In genomic region chrX:20459410-20460350, GRCh38 we compare ENCODE assay signal across 29 cellular contexts.
DNase-seq lines count a peak whose midpoint lies in the region; ATAC-seq and TF ChIP-seq lines count a peak whose summit lies in the region.
"Had no signal": no experiment of that assay in that cellular context is flagged by ENCODE, and none has a peak within 500 bp of the region (broad histone marks: within the 10 kb centered on the region; RNA-seq: fewer than 3 reads in every experiment).

No MANE protein-coding gene starts in this region.

- POLR2A ChIA-PET in activated CD4-positive, alpha-beta memory T cell treated with anti-CD3 and anti-CD28 coated beads for 36 hours (lab: Charles Lee) = no interaction called here
- POLR2A ChIA-PET in activated CD4-positive, alpha-beta memory T cell treated with anti-CD3 and anti-CD28 coated beads, Interleukin-2, amount 10 ng/mL, durations not matched to agents 7 days and 5 days (lab: Charles Lee) = no interaction called here
- POLR2A ChIA-PET in CD8-positive, alpha-beta T cell (lab: Charles Lee) = no interaction called here
- POLR2A ChIA-PET in activated CD8-positive, alpha-beta T cell treated with anti-CD3 and anti-CD28 coated beads for 36 hours (lab: Charles Lee) = no interaction called here
- POLR2A ChIA-PET in PC-9 (lab: Charles Lee; ENCODE audit: unreplicated experiment) = no interaction called here
- POLR2A ChIA-PET in RWPE1 (lab: Yijun Ruan, JAX; ENCODE audit: low non-redundant PET) = no interaction called here

- H4K20me1 ChIP-seq in PC-9 (ENCODE audit: insufficient read depth) = no peaks in the 10 kb centered on the region

- H3K36me3 Mint-ChIP-seq in activated CD4-positive, alpha-beta memory T cell treated with anti-CD3 and anti-CD28 coated beads for 36 hours = peaks cover 1% of the 10 kb centered on the region
- H3K36me3 Mint-ChIP-seq in activated CD4-positive, alpha-beta memory T cell treated with anti-CD3 and anti-CD28 coated beads, Interleukin-2, amount 10 ng/mL, durations not matched to agents 7 days and 5 days (ENCODE audit: low read depth) = peaks cover 10% of the 10 kb centered on the region
- no peaks in the 10 kb centered on the region for H3K36me3 Mint-ChIP-seq in CD8-positive, alpha-beta T cell
- no peaks in the 10 kb centered on the region for H3K36me3 Mint-ChIP-seq in activated CD8-positive, alpha-beta T cell treated with anti-CD3 and anti-CD28 coated beads for 36 hours (ENCODE audit: low read depth)

- no peaks in the 10 kb centered on the region for H3K9me3 Mint-ChIP-seq in activated CD4-positive, alpha-beta memory T cell treated with anti-CD3 and anti-CD28 coated beads for 36 hours
- peaks cover 2% of the 10 kb centered on the region for H3K9me3 Mint-ChIP-seq in activated CD4-positive, alpha-beta memory T cell treated with anti-CD3 and anti-CD28 coated beads, Interleukin-2, amount 10 ng/mL, durations not matched to agents 7 days and 5 days
- no peaks in the 10 kb centered on the region for H3K9me3 Mint-ChIP-seq in CD8-positive, alpha-beta T cell
- H3K9me3 Mint-ChIP-seq in activated CD8-positive, alpha-beta T cell treated with anti-CD3 and anti-CD28 coated beads for 36 hours = no peaks in the 10 kb centered on the region

- H3K79me2 ChIP-seq in PC-9 (ENCODE audit: low read depth) = no peaks in the 10 kb centered on the region

- H3K27me3 Mint-ChIP-seq in activated CD4-positive, alpha-beta memory T cell treated with anti-CD3 and anti-CD28 coated beads for 36 hours = no peaks in the 10 kb centered on the region
- H3K27me3 Mint-ChIP-seq in activated CD4-positive, alpha-beta memory T cell treated with anti-CD3 and anti-CD28 coated beads, Interleukin-2, amount 10 ng/mL, durations not matched to agents 7 days and 5 days = peaks cover 10% of the 10 kb centered on the region
- no peaks in the 10 kb centered on the region for H3K27me3 Mint-ChIP-seq in CD8-positive, alpha-beta T cell (ENCODE audit: low read depth)
- no peaks in the 10 kb centered on the region for H3K27me3 Mint-ChIP-seq in activated CD8-positive, alpha-beta T cell treated with anti-CD3 and anti-CD28 coated beads for 36 hours

- BruUV-seq in PC-9 (replicated peaks; lab: Mats Ljungman, UMichigan) = no TSS peak

- no peak overlapping the region for H3K4me2 ChIP-seq in PC-9

- no peaks in the 10 kb centered on the region for H3K27me3 ChIP-seq in CD8-positive, alpha-beta T cell (ENCODE audit: insufficient read depth, low read length)
- no peaks in the 10 kb centered on the region for H3K27me3 ChIP-seq in PC-9 (ENCODE audit: insufficient read depth, low read depth)
- H3K27me3 ChIP-seq: BE2C, esophagus muscularis mucosa, ovary, SJCRH30, tibial artery, vagina had no signal

- DNase-seq in activated CD4-positive, alpha-beta memory T cell treated with anti-CD3 and anti-CD28 coated beads for 36 hours = peak; percentile 9
- DNase-seq in activated CD4-positive, alpha-beta memory T cell treated with anti-CD3 and anti-CD28 coated beads, Interleukin-2, amount 10 ng/mL, durations not matched to agents 7 days and 5 days = no peak
- no peak for DNase-seq in CD8-positive, alpha-beta T cell
- DNase-seq in activated CD8-positive, alpha-beta T cell treated with anti-CD3 and anti-CD28 coated beads for 36 hours = peak; percentile 64
- DNase-seq in stimulated activated CD8-positive, alpha-beta memory T cell treated with anti-CD3 and anti-CD28 coated beads, Interleukin-4, amount 100 ng/mL, for 48 hours = peak; percentile 23
- DNase-seq in PC-9 (no peak), RWPE1 (ENCODE audit: low spot score) (no peak)
- DNase-seq: ACHN, activated gamma-delta T cell treated with Interleukin-2 at 50 U/mL for 16 hours, amygdala, BE2C, DMS153, dorsolateral prefrontal cortex, foreskin fibroblast, Kasumi-1, NCI-H1417 treated with DMSO at 0.1 percent for 48 hours, NCI-H2029 treated with DMSO at 0.1 percent for 48 hours, NCI-H2227 treated with DMSO at 0.1 percent for 48 hours, ovary, SJCRH30, SW 1271, tibial artery, WERI-Rb-1 had no signal

- TF ChIP-seq CTCF in CD8-positive, alpha-beta T cell (IDR thresholded peaks at IDR 0.05) = no peak
- no peak for TF ChIP-seq CTCF in activated CD8-positive, alpha-beta T cell treated with anti-CD3 and anti-CD28 coated beads for 36 hours (IDR thresholded peaks at IDR 0.05)
- TF ChIP-seq CTCF in PC-9 (conservative IDR thresholded peaks at IDR 0.05) (no peak), RWPE1 (conservative IDR thresholded peaks at IDR 0.05; ENCODE audit: low read depth) (no peak)

- H3F3A ChIP-seq in PC-9 (ENCODE audit: insufficient read depth, low read depth) = no peaks in the 10 kb centered on the region

- H3K4me1 Mint-ChIP-seq in activated CD4-positive, alpha-beta memory T cell treated with anti-CD3 and anti-CD28 coated beads for 36 hours (ENCODE audit: low read depth) = peaks cover 28% of the 10 kb centered on the region
- peaks cover 30% of the 10 kb centered on the region for H3K4me1 Mint-ChIP-seq in activated CD4-positive, alpha-beta memory T cell treated with anti-CD3 and anti-CD28 coated beads, Interleukin-2, amount 10 ng/mL, durations not matched to agents 7 days and 5 days
- H3K4me1 Mint-ChIP-seq in CD8-positive, alpha-beta T cell (ENCODE audit: low read depth) = peaks cover 25% of the 10 kb centered on the region
- peaks cover 43% of the 10 kb centered on the region for H3K4me1 Mint-ChIP-seq in activated CD8-positive, alpha-beta T cell treated with anti-CD3 and anti-CD28 coated beads for 36 hours (ENCODE audit: low read depth)

- no peak overlapping the region for H3K4me3 ChIP-seq in CD8-positive, alpha-beta T cell (ENCODE audit: low read depth, low read length)
- H3K4me3 ChIP-seq in PC-9 = no peak overlapping the region
- H3K4me3 ChIP-seq: dorsolateral prefrontal cortex, esophagus muscularis mucosa, GM12878, ovary, SJCRH30, tibial artery, vagina had no signal

- CTCF ChIA-PET in activated CD4-positive, alpha-beta memory T cell treated with anti-CD3 and anti-CD28 coated beads for 36 hours (lab: Charles Lee) = no interaction called here
- CTCF ChIA-PET in activated CD4-positive, alpha-beta memory T cell treated with anti-CD3 and anti-CD28 coated beads, Interleukin-2, amount 10 ng/mL, durations not matched to agents 7 days and 5 days (lab: Charles Lee) = no interaction called here
- CTCF ChIA-PET in CD8-positive, alpha-beta T cell (lab: Charles Lee) = no interaction called here
- CTCF ChIA-PET in activated CD8-positive, alpha-beta T cell treated with anti-CD3 and anti-CD28 coated beads for 36 hours (lab: Charles Lee) = interaction anchor here (1.6 kb wide), 1 partner anchor 70 kb away, joined by 5 read pairs; no protein-coding TSS in a partner anchor
- CTCF ChIA-PET in PC-9 (lab: Charles Lee) (interaction anchor here (0.6 kb wide), 1 partner anchor 25 kb away, joined by 3 read pairs; no protein-coding TSS in a partner anchor), RWPE1 (lab: Yijun Ruan, JAX) (no interaction called here)

- no peak overlapping the region for H2AFZ ChIP-seq in PC-9

- H3K27ac Mint-ChIP-seq in activated CD4-positive, alpha-beta memory T cell treated with anti-CD3 and anti-CD28 coated beads for 36 hours = peak overlapping the region; percentile 23
- no peak overlapping the region for H3K27ac Mint-ChIP-seq in activated CD4-positive, alpha-beta memory T cell treated with anti-CD3 and anti-CD28 coated beads, Interleukin-2, amount 10 ng/mL, durations not matched to agents 7 days and 5 days
- H3K27ac Mint-ChIP-seq in CD8-positive, alpha-beta T cell = no peak overlapping the region
- H3K27ac Mint-ChIP-seq in activated CD8-positive, alpha-beta T cell treated with anti-CD3 and anti-CD28 coated beads for 36 hours = peak overlapping the region; percentile 69

- H3K9me3 ChIP-seq in CD8-positive, alpha-beta T cell (ENCODE audit: low read length) = no peaks in the 10 kb centered on the region
- H3K9me3 ChIP-seq in PC-9 (ENCODE audit: insufficient read depth, low read depth) = no peaks in the 10 kb centered on the region
- H3K9me3 ChIP-seq: BE2C, esophagus muscularis mucosa, ovary, SJCRH30, tibial artery, vagina had no signal

- H3K36me3 ChIP-seq in CD8-positive, alpha-beta T cell (ENCODE audit: insufficient read depth, low read length) = no peaks in the 10 kb centered on the region
- no peaks in the 10 kb centered on the region for H3K36me3 ChIP-seq in PC-9 (ENCODE audit: low read depth)
- H3K36me3 ChIP-seq: BE2C, esophagus muscularis mucosa, ovary, SJCRH30, tibial artery, vagina, WERI-Rb-1 had no signal

- H3K9me2 ChIP-seq in PC-9 (ENCODE audit: insufficient read depth) = no peaks in the 10 kb centered on the region

- intact Hi-C loops in activated CD4-positive, alpha-beta memory T cell treated with anti-CD3 and anti-CD28 coated beads for 36 hours (cut with micrococcal nuclease) = no loop called here
- intact Hi-C loops in CD8-positive, alpha-beta T cell (cut with DNase I, micrococcal nuclease) = no loop called here
- intact Hi-C loops in activated CD8-positive, alpha-beta T cell treated with anti-CD3 and anti-CD28 coated beads for 36 hours (cut with micrococcal nuclease) = loop anchor here (2.0 kb wide), 1 partner anchor 55 kb away; no protein-coding TSS in a partner anchor
- intact Hi-C loops in PC-9 (cut with micrococcal nuclease; ENCODE audit: unreplicated experiment) = no loop called here

- no peak overlapping the region for H3K27ac ChIP-seq in CD8-positive, alpha-beta T cell (ENCODE audit: low read depth, low read length)
- H3K27ac ChIP-seq in PC-9 (no peak overlapping the region), RWPE1 (no peak overlapping the region)
- H3K27ac ChIP-seq: dorsolateral prefrontal cortex, esophagus muscularis mucosa, ovary, SJCRH30, tibial artery, vagina, WERI-Rb-1 had no signal

- H3K4me1 ChIP-seq in CD8-positive, alpha-beta T cell (ENCODE audit: insufficient read depth, low read length) = no peaks in the 10 kb centered on the region
- no peaks in the 10 kb centered on the region for H3K4me1 ChIP-seq in PC-9 (replicated peaks; ENCODE audit: insufficient read depth)
- H3K4me1 ChIP-seq: BE2C, esophagus muscularis mucosa, tibial artery, vagina had no signal

- no peak overlapping the region for H3K4me3 Mint-ChIP-seq in activated CD4-positive, alpha-beta memory T cell treated with anti-CD3 and anti-CD28 coated beads for 36 hours
- no peak overlapping the region for H3K4me3 Mint-ChIP-seq in activated CD4-positive, alpha-beta memory T cell treated with anti-CD3 and anti-CD28 coated beads, Interleukin-2, amount 10 ng/mL, durations not matched to agents 7 days and 5 days
- peak overlapping the region; percentile 1 for H3K4me3 Mint-ChIP-seq in CD8-positive, alpha-beta T cell
- no peak overlapping the region for H3K4me3 Mint-ChIP-seq in activated CD8-positive, alpha-beta T cell treated with anti-CD3 and anti-CD28 coated beads for 36 hours

- ATAC-seq in CD8-positive, alpha-beta T cell = no peak
- peak; percentile 75 for ATAC-seq in activated CD8-positive, alpha-beta T cell treated with anti-CD3 and anti-CD28 coated beads for 36 hours
- ATAC-seq in GM18907 (IDR thresholded peaks at IDR 0.05; ENCODE audit: unreplicated experiment) = no peak
- ATAC-seq: GM12878, HCT116, left lobe of liver had no signal

Comparison
In these comparisons a context has a peak if more than half of its experiments do, and no peak if none do; other contexts are left out.
1. DNase-seq: peak in activated CD4-positive, alpha-beta memory T cell treated with anti-CD3 and anti-CD28 coated beads for 36 hours (single experiment), activated CD8-positive, alpha-beta T cell treated with anti-CD3 and anti-CD28 coated beads for 36 hours (single experiment) and stimulated activated CD8-positive, alpha-beta memory T cell treated with anti-CD3 and anti-CD28 coated beads, Interleukin-4, amount 100 ng/mL, for 48 hours (single experiment); none in activated CD4-positive, alpha-beta memory T cell treated with anti-CD3 and anti-CD28 coated beads, Interleukin-2, amount 10 ng/mL, durations not matched to agents 7 days and 5 days (single experiment), CD8-positive, alpha-beta T cell (0 of 7), PC-9 (0 of 2) and RWPE1 (single experiment).
2. H3K27ac Mint-ChIP-seq: peak in activated CD4-positive, alpha-beta memory T cell treated with anti-CD3 and anti-CD28 coated beads for 36 hours (single experiment) and activated CD8-positive, alpha-beta T cell treated with anti-CD3 and anti-CD28 coated beads for 36 hours (single experiment); none in activated CD4-positive, alpha-beta memory T cell treated with anti-CD3 and anti-CD28 coated beads, Interleukin-2, amount 10 ng/mL, durations not matched to agents 7 days and 5 days (single experiment) and CD8-positive, alpha-beta T cell (single experiment).
3. CTCF ChIA-PET loops: an anchor here in activated CD8-positive, alpha-beta T cell treated with anti-CD3 and anti-CD28 coated beads for 36 hours (1.6 kb wide) and PC-9 (0.6 kb wide); none called in activated CD4-positive, alpha-beta memory T cell treated with anti-CD3 and anti-CD28 coated beads for 36 hours, activated CD4-positive, alpha-beta memory T cell treated with anti-CD3 and anti-CD28 coated beads, Interleukin-2, amount 10 ng/mL, durations not matched to agents 7 days and 5 days, CD8-positive, alpha-beta T cell and RWPE1.